Comparison of ENCODE assay signal across 8 cellular contexts in genomic region chr3:160398820-160399346, GRCh38. TPM values are rescaled to one million over a fixed set of nuclear protein-coding genes. Genes with fewer than 3 reads are reported as not detected.
DNase-seq lines count a peak whose midpoint lies in the region; ATAC-seq and TF ChIP-seq lines count a peak whose summit lies in the region.

Gene IFT80 (minus strand): TSS chr3:160399225. CDS start chr3:160384600, 14,625 bp downstream.

- POLR2A ChIA-PET in SK-N-SH (lab: Yijun Ruan, JAX): no interaction called here

- peaks cover 92% of the 10 kb centered on the region for H3K79me2 ChIP-seq in SK-N-SH (ENCODE audit: insufficient read depth)

- peak within 1 kb of the TSS; percentile 85 for H3K4me2 ChIP-seq in SK-N-SH

- H3F3A ChIP-seq in SK-N-SH (replicated peaks; ENCODE audit: insufficient read depth): peaks cover 22% of the 10 kb centered on the region

- H3K4me1 ChIP-seq in SK-N-SH (ENCODE audit: control insufficient read depth in 1 of 2, insufficient read depth in 2 of 2, low read depth in 1 of 2, low read length in 1 of 2) (peaks cover 10 to 12% of the 10 kb centered on the region in 2 experiments; a peak in 2 of 4 replicates), gastroesophageal sphincter (peaks cover 6 to 43% (median 6%) of the 10 kb centered on the region in 3 donors), neutrophil (ENCODE audit: control insufficient read depth in 1 of 2, insufficient read depth in 1 of 2, low read depth in 1 of 2, low read length in 1 of 2) (peaks cover 37 to 38% of the 10 kb centered on the region in 2 experiments)

- CTCF ChIA-PET in SK-N-SH (lab: Yijun Ruan, JAX): interaction anchor here (0.7 to 2.2 kb wide), 2 partner anchors 14 to 367 kb away, joined by 4 to 10 read pairs; no protein-coding TSS in a partner anchor

- peak within 1 kb of the TSS; percentile 79 to 96 for H3K4me3 ChIP-seq in SK-N-SH (ENCODE audit: low read depth in 2 of 2, low read length in 1 of 2)
- H3K4me3 ChIP-seq in gastroesophageal sphincter: peak within 1 kb of the TSS; percentile 69 to 82
- peak within 1 kb of the TSS; percentile 84 to 94 for H3K4me3 ChIP-seq in neutrophil (ENCODE audit: low read depth in 1 of 2, low read length in 1 of 2)

- H3K9me2 ChIP-seq in SK-N-SH: no peaks in the 10 kb centered on the region

- no peaks in the 10 kb centered on the region for H3K27me3 ChIP-seq in SK-N-SH (ENCODE audit: insufficient read depth)
- H3K27me3 ChIP-seq in gastroesophageal sphincter: peaks cover 18% of the 10 kb centered on the region
- no peaks in the 10 kb centered on the region for H3K27me3 ChIP-seq in neutrophil

- peaks cover 16% of the 10 kb centered on the region; the same call in 1 of the 2 replicates for H4K20me1 ChIP-seq in SK-N-SH (ENCODE audit: insufficient read depth)

- under 1% methylated on average over 22 of the region's 26 CpGs for WGBS in SK-N-SH (ENCODE audit: low lambda C conversion rate)
- 0% methylated on average over 4 to 25 of the region's 26 CpGs for WGBS in gastroesophageal sphincter (ENCODE audit: low coverage in 1 of 2), 2 donors

- no peak for TF ChIP-seq RAD21 in SK-N-SH (IDR thresholded peaks at IDR 0.05; ENCODE audit: low read length)

- TF ChIP-seq EP300 in SK-N-SH (IDR thresholded peaks at IDR 0.05; ENCODE audit: borderline replicate concordance in 1 of 2, low read depth in 1 of 2, low read length in 1 of 2): no peak
- TF ChIP-seq EP300 in gastroesophageal sphincter (IDR thresholded peaks at IDR 0.05): no peak

- H3K27ac ChIP-seq in SK-N-SH (ENCODE audit: low read depth in 2 of 2, low read length in 1 of 2) (peak within 1 kb of the TSS; percentile 88 to 94), gastroesophageal sphincter (peak within 1 kb of the TSS; percentile 74 to 90 (median 85)), neutrophil (peak within 1 kb of the TSS; percentile 86), substantia nigra (ENCODE audit: low read depth, low read length, poor library complexity, severe bottlenecking) (peak within 1 kb of the TSS; percentile 85)

- peak; percentile 93 for ATAC-seq in HG02571 (IDR thresholded peaks at IDR 0.05; ENCODE audit: unreplicated experiment)
- peak; percentile 98 for ATAC-seq in gastroesophageal sphincter

- DNase-seq in GDM1 (lab: John Stamatoyannopoulos, UW) (peak; percentile 91), NCI-H1048 (lab: John Stamatoyannopoulos, UW) (peak; percentile 86), SK-N-SH (peak; percentile 92), substantia nigra (lab: John Stamatoyannopoulos, UW) (peak; percentile 55 to 96 (median 88))
- peak; percentile 95 for DNase-seq in activated naive CD4-positive, alpha-beta T cell treated with anti-CD3 and anti-CD28 coated beads, Interleukin-2, amount 50 U/mL, for 16 hours

- TF ChIP-seq POLR2A in gastroesophageal sphincter (IDR thresholded peaks at IDR 0.05): no peak

- H3K36me3 ChIP-seq in SK-N-SH (replicated peaks in 1 of 2; ENCODE audit: control insufficient read depth in 1 of 2, insufficient read depth in 2 of 2, low read length in 1 of 2) (peaks cover 2 to 7% of the 10 kb centered on the region in 2 experiments), gastroesophageal sphincter (no peaks in the 10 kb centered on the region), neutrophil (no peaks in the 10 kb centered on the region)

- H3K9me3 ChIP-seq in SK-N-SH (no peaks in the 10 kb centered on the region), gastroesophageal sphincter (no peaks in the 10 kb centered on the region), neutrophil (no peaks in the 10 kb centered on the region)

- peak within 1 kb of the TSS; percentile 99 for H3K9ac ChIP-seq in SK-N-SH

- TF ChIP-seq CTCF in SK-N-SH (IDR thresholded peaks at IDR 0.05) (no peak; the same call in 1 of the 2 replicates), gastroesophageal sphincter (IDR thresholded peaks at IDR 0.05) (peak in 2 of 4 experiments; percentile 9 to 19), neutrophil (IDR thresholded peaks at IDR 0.05) (peak; percentile 29)

- H2AFZ ChIP-seq in SK-N-SH (ENCODE audit: low read depth): peak within 1 kb of the TSS; percentile 80

TF ChIP-seq in SK-N-SH, 30 proteins besides CTCF, POLR2A, EP300 and RAD21 (continues in another document):
- TF ChIP-seq ZBTB33 (IDR thresholded peaks at IDR 0.05; ENCODE audit: borderline replicate concordance, low read depth) (peak; percentile 96), NRF1 (IDR thresholded peaks at IDR 0.05; ENCODE audit: low read depth, low read length) (no peak), NFIC (IDR thresholded peaks at IDR 0.05; ENCODE audit: borderline replicate concordance) (no peak), JUND (IDR thresholded peaks at IDR 0.05) (no peak), SMC3 (IDR thresholded peaks at IDR 0.05; ENCODE audit: low read depth, low read length) (no peak), TCF12 (IDR thresholded peaks at IDR 0.05) (no peak), IRF3 (IDR thresholded peaks at IDR 0.05; ENCODE audit: low read depth, low read length) (no peak), MAX (IDR thresholded peaks at IDR 0.05; ENCODE audit: low read depth) (peak; percentile 15; the same call in 1 of the 2 replicates), FOXM1 (IDR thresholded peaks at IDR 0.05; ENCODE audit: low read depth) (no peak), SIN3A (IDR thresholded peaks at IDR 0.05; ENCODE audit: borderline replicate concordance, low read depth, low read length) (no peak), USF2 (IDR thresholded peaks at IDR 0.05; ENCODE audit: borderline replicate concordance, low read depth, low read length) (no peak), PBX3 (IDR thresholded peaks at IDR 0.05) (no peak), GATA2 (CRISPR knock-in tag; IDR thresholded peaks at IDR 0.05) (no peak), RXRA (IDR thresholded peaks at IDR 0.05; ENCODE audit: borderline replicate concordance, low read depth) (no peak), ELF1 (IDR thresholded peaks at IDR 0.05) (peak; percentile 39), POLR2AphosphoS5 (IDR thresholded peaks at IDR 0.05; ENCODE audit: low read depth, low read length) (peak; percentile 57; the same call in 1 of the 2 replicates), EZH2phosphoT487 (IDR thresholded peaks at IDR 0.05; ENCODE audit: borderline replicate concordance, low read depth) (no peak), GABPA (IDR thresholded peaks at IDR 0.05; ENCODE audit: low read depth) (no peak), CHD2 (IDR thresholded peaks at IDR 0.05; ENCODE audit: low read length, partially characterized antibody) (peak; percentile 99), FOSL2 (IDR thresholded peaks at IDR 0.05; ENCODE audit: borderline replicate concordance, low read depth) (no peak)

RNA-seq across cellular contexts. Expression of gene IFT80, which starts in this region (rescaled TPM):
- 10.5 and 17.4 TPM in 2 replicates for polyA plus RNA-seq in SK-N-SH (2012; rRNA removed)
- polyA plus RNA-seq in SK-N-SH (2012; cell fraction: cytosol; rRNA removed): 15.9 and 19.4 TPM in 2 replicates
- polyA plus RNA-seq in SK-N-SH (2012; cell fraction: nucleus; rRNA removed): 12.5 and 34.3 TPM in 2 replicates
- total RNA-seq in gastroesophageal sphincter: 10 to 100 TPM; 14.9 to 36.6 (median 20.1) TPM

Comparison
In these comparisons a context has a peak if more than half of its experiments do, and no peak if none do; other contexts are left out.
1. Peak in every context shown above with its lines: DNase-seq, ATAC-seq, H3K4me3 ChIP-seq and H3K27ac ChIP-seq.